In the genomic region with DNA sequence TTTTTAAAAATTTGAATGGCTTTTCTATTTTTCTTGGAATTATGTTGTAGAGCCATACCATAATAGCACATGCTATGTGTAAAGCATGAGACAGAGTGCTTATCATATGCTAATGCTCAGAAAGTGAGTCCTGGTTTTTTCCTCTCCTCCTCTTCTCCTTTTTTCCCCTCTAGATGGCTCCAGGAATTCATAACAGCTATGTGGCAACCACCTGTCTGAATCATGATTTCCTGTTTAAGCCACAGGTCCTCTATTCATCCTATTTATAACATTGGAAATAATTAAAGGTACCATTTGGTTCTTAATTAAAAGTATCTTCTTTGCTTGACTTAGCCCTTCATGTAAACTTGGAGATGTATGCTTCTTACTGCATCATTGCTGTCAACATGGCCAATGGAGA, we compare ENCODE assay signal across 25 cellular contexts.
DNase-seq lines count a peak whose midpoint lies in the region; ATAC-seq, FAIRE-seq and TF ChIP-seq lines count a peak whose summit lies in the region.
"Had no signal": no experiment of that assay in that cellular context is flagged by ENCODE, and none has a peak within 500 bp of the region (broad histone marks: within the 10 kb centered on the region; RNA-seq: fewer than 3 reads in every experiment).

No MANE protein-coding gene starts in this region.

- CTCF ChIA-PET in HCT116 (lab: Charles Lee): no interaction called here

- TF ChIP-seq CTCF in HCT116 (IDR thresholded peaks at IDR 0.05 in 2 of 3, conservative IDR thresholded peaks at IDR 0.05 in 1 of 3; ENCODE audit: borderline replicate concordance in 1 of 3, insufficient read depth in 1 of 3, low read depth in 2 of 3, low read length in 2 of 3): no peak
- peak; percentile 62 for TF ChIP-seq CTCF in RWPE2 (IDR thresholded peaks at IDR 0.05; ENCODE audit: poor library complexity, severe bottlenecking)
- peak in 2 of 3 experiments; percentile 39 to 45 for TF ChIP-seq CTCF in keratinocyte (optimal IDR thresholded peaks at IDR 0.05 in 1 of 3, IDR thresholded peaks at IDR 0.05 in 1 of 3, conservative IDR thresholded peaks at IDR 0.05 in 1 of 3; ENCODE audit: extremely low read depth in 1 of 3, insufficient read depth in 2 of 3, low read length in 3 of 3)

- no peaks in the 10 kb centered on the region for H4K20me1 ChIP-seq in HCT116 (ENCODE audit: insufficient read depth)
- no peaks in the 10 kb centered on the region for H4K20me1 ChIP-seq in keratinocyte (ENCODE audit: control insufficient read depth, extremely low read depth, insufficient read depth, low read length)

- H3K27me3 ChIP-seq in HCT116 (ENCODE audit: insufficient read depth, low read length): 0 out of 2 replicates have a peak, but pooled peaks cover 13% of the 10 kb centered on the region
- no peaks in the 10 kb centered on the region for H3K27me3 ChIP-seq in RWPE2 (ENCODE audit: insufficient read depth, poor library complexity, severe bottlenecking)
- H3K27me3 ChIP-seq in keratinocyte (ENCODE audit: control insufficient read depth, extremely low read depth, insufficient read depth, low read length): no peaks in the 10 kb centered on the region

- no peak for TF ChIP-seq POLR2A in HCT116 (IDR thresholded peaks at IDR 0.05; ENCODE audit: borderline replicate concordance, extremely low read depth, insufficient read depth, insufficient read length)

- H3K9me1 ChIP-seq in keratinocyte (ENCODE audit: control insufficient read depth, extremely low read depth, insufficient read depth, low read length): no peaks in the 10 kb centered on the region

- no peaks in the 10 kb centered on the region for H3K79me2 ChIP-seq in HCT116 (ENCODE audit: insufficient read depth, low read length)
- H3K79me2 ChIP-seq in keratinocyte (ENCODE audit: control insufficient read depth, insufficient read depth, low read length): no peaks in the 10 kb centered on the region

- H3K9me3 ChIP-seq in HCT116 (ENCODE audit: control insufficient read depth in 1 of 2, insufficient read depth in 1 of 2, low read depth in 1 of 2, low read length in 2 of 2) (no peaks in the 10 kb centered on the region), RWPE2 (ENCODE audit: severe bottlenecking) (no peaks in the 10 kb centered on the region), keratinocyte (ENCODE audit: control insufficient read depth, low read depth, low read length) (no peaks in the 10 kb centered on the region)

- RAD21 ChIA-PET in HCT116 (lab: Charles Lee; ENCODE audit: low non-redundant PET in 1 of 2, low total read pairs in 2 of 2, uncharacterized antibody in 2 of 2, unreplicated experiment in 2 of 2): no interaction called here

- POLR2A ChIA-PET in HCT116 (lab: Charles Lee): no interaction called here

- TF ChIP-seq RAD21 in HCT116 (IDR thresholded peaks at IDR 0.05; ENCODE audit: low read depth): peak; percentile 17; the same call in 1 of the 2 replicates

- H3K27ac ChIP-seq in HCT116 (ENCODE audit: low read depth, low read length): no peak overlapping the region
- no peak overlapping the region for H3K27ac ChIP-seq in RWPE2 (ENCODE audit: poor library complexity, severe bottlenecking)
- H3K27ac ChIP-seq in keratinocyte (ENCODE audit: control insufficient read depth, insufficient read depth, low read length): no peak overlapping the region
- H3K27ac ChIP-seq: HL-60, left ventricle myocardium inferior, skin epidermis had no signal

- no TSS peak for BruUV-seq in HCT116 (replicated peaks; lab: Mats Ljungman, UMichigan)

- dilution Hi-C loops in keratinocyte (cut with MboI; ENCODE audit: extremely low pct_ligation_motif_present, low sequenced_read_pairs): no loop called here

- H2AFZ ChIP-seq in HCT116 (ENCODE audit: low read depth, low read length, poor library complexity, severe bottlenecking) (no peak overlapping the region), keratinocyte (ENCODE audit: control insufficient read depth, low read length) (no peak overlapping the region)

- intact Hi-C loops in HCT116 (cut with micrococcal nuclease): no loop called here

- H3K4me3 ChIP-seq in HCT116 (replicated peaks in 1 of 2; ENCODE audit: low read depth in 1 of 2, low read length in 2 of 2) (no peak overlapping the region), RWPE2 (ENCODE audit: severe bottlenecking) (no peak overlapping the region), keratinocyte (ENCODE audit: control insufficient read depth in 2 of 3, extremely low read depth in 1 of 3, insufficient read depth in 2 of 3, low read depth in 1 of 3, low read length in 3 of 3) (no peak overlapping the region)
- H3K4me3 ChIP-seq: left ventricle myocardium inferior, skin epidermis had no signal

- FAIRE-seq in keratinocyte (lab: Jason Lieb, UNC): peak; percentile 73
- FAIRE-seq in HTR-8/SVneo (lab: Jason Lieb, UNC): no peak
- FAIRE-seq: H54 had no signal

- H3K9me2 ChIP-seq in HCT116 (ENCODE audit: insufficient read depth): no peaks in the 10 kb centered on the region

- peak; percentile 25 for DNase-seq in DMS153 treated with DMSO at 0.1 percent for 48 hours (lab: John Stamatoyannopoulos, UW; ENCODE audit: unreplicated experiment)
- no peak for DNase-seq in HCT116 (ENCODE audit: low read depth, low spot score)
- DNase-seq in RWPE2 (ENCODE audit: low spot score): no peak
- DNase-seq in keratinocyte (ENCODE audit: low read depth, low spot score): no peak
- DNase-seq in stimulated activated CD4-positive, alpha-beta T cell treated with anti-CD3 and anti-CD28 coated beads, Interleukin-15, amount 100 ng/mL, for 24 hours: no peak
- DNase-seq in HTR-8/SVneo (ENCODE audit: insufficient read length, low spot score): no peak
- no peak for DNase-seq in NCI-H128 (lab: John Stamatoyannopoulos, UW; ENCODE audit: unreplicated experiment)
- DNase-seq: activated CD8-positive, alpha-beta T cell treated with anti-CD3 and anti-CD28 coated beads, Interleukin-2, amount 10 ng/mL, durations not matched to agents 7 days and 5 days; activated effector memory CD4-positive, alpha-beta T cell treated with Interleukin-2 at 50 U/mL for 16 hours; activated naive CD8-positive, alpha-beta T cell treated with anti-CD3 and anti-CD28 coated beads, Interleukin-2, amount 10 ng/mL, durations not matched to agents 7 days and 5 days; activated T-cell treated with anti-CD3 and anti-CD28 coated beads for 4 hours; CD8-positive, alpha-beta T cell; cerebellar nuclear complex; IMR-90; left ventricle myocardium inferior; naive thymus-derived CD4-positive, alpha-beta T cell; NCI-H1105; NCI-H2081 treated with DMSO at 0.1 percent for 48 hours; NCI-H526 treated with DMSO at 0.1 percent for 48 hours; nucleus accumbens; stimulated activated CD4-positive, alpha-beta T cell treated with anti-CD3 and anti-CD28 coated beads, Interleukin-1b, Interleukin-23, amount 100 ng/mL, for 48 hours; T-cell had no signal

- no peak overlapping the region for H3K4me2 ChIP-seq in HCT116 (ENCODE audit: low read length)
- no peak overlapping the region for H3K4me2 ChIP-seq in keratinocyte (ENCODE audit: control insufficient read depth, extremely low read depth, insufficient read depth, low read depth, low read length)

- H3K4me1 ChIP-seq in HCT116 (ENCODE audit: control insufficient read depth in 1 of 2, insufficient read depth in 2 of 2, low read length in 2 of 2) (no peaks in the 10 kb centered on the region), RWPE2 (ENCODE audit: insufficient read depth, poor library complexity, severe bottlenecking) (peaks cover 18% of the 10 kb centered on the region), keratinocyte (ENCODE audit: control insufficient read depth, extremely low read depth, insufficient read depth, low read length) (peaks cover 25% of the 10 kb centered on the region)
- H3K4me1 ChIP-seq: left ventricle myocardium inferior had no signal

- no peaks in the 10 kb centered on the region for H3K36me3 ChIP-seq in HCT116 (ENCODE audit: control insufficient read depth in 1 of 2, insufficient read depth in 2 of 2, low read length in 2 of 2)
- no peaks in the 10 kb centered on the region for H3K36me3 ChIP-seq in RWPE2 (ENCODE audit: low read depth)
- no peaks in the 10 kb centered on the region for H3K36me3 ChIP-seq in keratinocyte (ENCODE audit: control insufficient read depth in 2 of 2, extremely low read depth in 1 of 2, insufficient read depth in 2 of 2, low read length in 2 of 2)
- H3K36me3 ChIP-seq: left ventricle myocardium inferior had no signal

- ATAC-seq in HCT116 (no peak), RWPE2 (ENCODE audit: low read depth) (peak; percentile 72)
- ATAC-seq: activated CD8-positive, alpha-beta T cell treated with anti-CD3 and anti-CD28 coated beads, Interleukin-2, amount 10 ng/mL, durations not matched to agents 7 days and 5 days; CD8-positive, alpha-beta T cell; naive thymus-derived CD4-positive, alpha-beta T cell; T-cell had no signal

- no peak overlapping the region for H3K9ac ChIP-seq in HCT116 (ENCODE audit: low read length)
- H3K9ac ChIP-seq in keratinocyte (ENCODE audit: control insufficient read depth, extremely low read depth, insufficient read depth, low read length): no peak overlapping the region

TF ChIP-seq in HCT116, 20 proteins besides CTCF, POLR2A, EP300 and RAD21:
- TF ChIP-seq CEBPB (IDR thresholded peaks at IDR 0.05; ENCODE audit: low read depth) (no peak), SRF (IDR thresholded peaks at IDR 0.05; ENCODE audit: low read depth) (no peak), POLR2AphosphoS5 (IDR thresholded peaks at IDR 0.05; ENCODE audit: low read depth, low read length) (no peak)

Comparison
In these comparisons a context has a peak if more than half of its experiments do, and no peak if none do; other contexts are left out.
1. CTCF ChIP-seq: peak in RWPE2 (single experiment) and keratinocyte (2 of 3); none in HCT116 (0 of 3).